20 cellular contexts compared by ENCODE assay signal in genomic region chr4:29588615-29589014, GRCh38.
"Had no signal": no experiment of that assay in that cellular context is flagged by ENCODE, and none has a peak within 500 bp of the region (broad histone marks: within the 10 kb centered on the region; RNA-seq: fewer than 3 reads in every experiment).

No MANE protein-coding gene starts in this region.

- H3K9me3 ChIP-seq: esophagus squamous epithelium, gastrocnemius medialis, neutrophil, psoas muscle, right lobe of liver, testis had no signal

- ATAC-seq: gastrocnemius medialis; left lobe of liver; mucosa of descending colon; naive thymus-derived CD8-positive, alpha-beta T cell; psoas muscle; right lobe of liver; stimulated activated memory B cell treated with anti-CD40 and anti-IgM and Interleukin-4, amounts not matched to agents 10 μg/mL and 1 μg/mL and 100 μg/mL, for 72 hours; stimulated activated naive CD8-positive, alpha-beta T cell treated with anti-CD3 and anti-CD28 coated beads, Interleukin-15, amount 100 ng/mL, for 72 hours had no signal

- H3K27me3 ChIP-seq: esophagus squamous epithelium, gastrocnemius medialis, neutrophil, right lobe of liver, spleen, testis, transverse colon had no signal

- H3K4me1 ChIP-seq: esophagus squamous epithelium, gastrocnemius medialis, psoas muscle, right lobe of liver, spleen, testis, transverse colon had no signal

- H3K4me3 ChIP-seq: esophagus squamous epithelium, gastrocnemius medialis, mucosa of descending colon, psoas muscle, right lobe of liver, spleen, testis, transverse colon had no signal

- H3K27ac ChIP-seq: esophagus squamous epithelium, gastrocnemius medialis, neutrophil, psoas muscle, right lobe of liver, spleen, testis, transverse colon had no signal

- H3K36me3 ChIP-seq: esophagus squamous epithelium, gastrocnemius medialis, neutrophil, right lobe of liver, spleen, transverse colon had no signal

- DNase-seq: dermis blood vessel endothelial cell; esophagus squamous epithelium; gastrocnemius medialis; islet precursor cell; mammary epithelial cell; mucosa of descending colon; naive thymus-derived CD8-positive, alpha-beta T cell; psoas muscle; retina; right lobe of liver; spleen; stimulated activated CD4-positive, alpha-beta T cell treated with anti-CD3 and anti-CD28 coated beads, Interleukin-15, amount 100 ng/mL, for 24 hours; stimulated activated CD4-positive, alpha-beta T cell treated with anti-CD3 and anti-CD28 coated beads, Interleukin-1b, Interleukin-23, amount 100 ng/mL, for 48 hours; stimulated activated CD4-positive, alpha-beta T cell treated with anti-CD3 and anti-CD28 coated beads, Interleukin-4, amount 100 ng/mL, for 24 hours; stimulated activated naive CD8-positive, alpha-beta T cell treated with anti-CD3 and anti-CD28 coated beads, Interleukin-15, amount 100 ng/mL, for 72 hours; testis; transverse colon had no signal
